In the genomic region with DNA sequence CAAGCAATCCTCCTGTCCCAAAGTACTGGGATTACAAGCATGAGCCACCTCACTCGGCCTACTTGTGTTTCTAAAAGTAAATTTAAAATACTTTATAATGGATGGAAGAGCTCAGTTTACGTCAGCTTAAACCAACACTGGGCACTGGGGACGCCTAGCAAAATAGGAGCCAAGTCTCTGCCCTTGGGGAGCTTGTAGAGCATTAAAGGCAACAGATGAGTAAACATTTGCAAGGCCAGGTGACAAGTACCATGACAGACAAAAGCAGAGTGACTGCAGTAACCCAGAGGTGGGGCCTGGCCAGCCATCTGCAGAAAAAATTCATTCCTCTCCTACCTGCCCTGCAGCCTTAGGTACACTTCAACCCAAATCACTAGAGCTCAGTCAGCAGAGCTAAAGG, we compare ENCODE assay signal across 22 cellular contexts. TPM values are rescaled to one million over a fixed set of nuclear protein-coding genes. Genes with fewer than 3 reads are reported as not detected.
DNase-seq lines count a peak whose midpoint lies in the region; ATAC-seq and TF ChIP-seq lines count a peak whose summit lies in the region.
"Had no signal": no experiment of that assay in that cellular context is flagged by ENCODE, and none has a peak within 500 bp of the region (broad histone marks: within the 10 kb centered on the region; RNA-seq: fewer than 3 reads in every experiment).

No MANE protein-coding gene starts in this region.

- H3K27ac ChIP-seq in breast epithelium: no peak overlapping the region
- peak overlapping the region in 3 of 5 donors; percentile 28 to 69 (median 67) for H3K27ac ChIP-seq in adrenal gland
- no peak overlapping the region for H3K27ac ChIP-seq in upper lobe of right lung
- H3K27ac ChIP-seq in sigmoid colon: no peak overlapping the region
- H3K27ac ChIP-seq: A549, BLaER1, gastroesophageal sphincter, vagina, WERI-Rb-1 had no signal

- H3K4me3 Mint-ChIP-seq in activated naive CD8-positive, alpha-beta T cell treated with anti-CD3 and anti-CD28 coated beads for 36 hours: no peak overlapping the region
- H3K4me3 Mint-ChIP-seq: central memory CD8-positive, alpha-beta T cell had no signal

- no peaks in the 10 kb centered on the region for H3K36me3 Mint-ChIP-seq in activated naive CD8-positive, alpha-beta T cell treated with anti-CD3 and anti-CD28 coated beads for 36 hours

- peak; percentile 88 for ATAC-seq in upper lobe of right lung
- ATAC-seq: A549, gastroesophageal sphincter, left lobe of liver had no signal

- TF ChIP-seq EP300 in sigmoid colon (IDR thresholded peaks at IDR 0.05): no peak

- WGBS in adrenal gland, 4 donors: 37 to 63% (median 44%) methylated on average over 3 of the region's 3 CpGs
- WGBS in sigmoid colon, 2 donors: 20 to 66% methylated on average over 3 of the region's 3 CpGs

- no peak for TF ChIP-seq CTCF in breast epithelium (IDR thresholded peaks at IDR 0.05)
- TF ChIP-seq CTCF in adrenal gland (IDR thresholded peaks at IDR 0.05): no peak
- TF ChIP-seq CTCF in upper lobe of right lung (IDR thresholded peaks at IDR 0.05): no peak
- TF ChIP-seq CTCF in sigmoid colon (IDR thresholded peaks at IDR 0.05): no peak
- no peak for TF ChIP-seq CTCF in foreskin fibroblast (IDR thresholded peaks at IDR 0.05; ENCODE audit: low read depth, low read length)

- H3K36me3 ChIP-seq in breast epithelium (no peaks in the 10 kb centered on the region), adrenal gland (replicated peaks in 1 of 2) (no peaks in the 10 kb centered on the region), upper lobe of right lung (no peaks in the 10 kb centered on the region), sigmoid colon (no peaks in the 10 kb centered on the region)
- H3K36me3 ChIP-seq: BLaER1, gastroesophageal sphincter, HAP-1, vagina, WERI-Rb-1 had no signal

- H3K9me3 ChIP-seq in breast epithelium (no peaks in the 10 kb centered on the region), adrenal gland (replicated peaks in 1 of 3) (no peaks in the 10 kb centered on the region), upper lobe of right lung (no peaks in the 10 kb centered on the region), sigmoid colon (no peaks in the 10 kb centered on the region)
- H3K9me3 ChIP-seq: A549, BLaER1, gastroesophageal sphincter, HAP-1, vagina had no signal

- in situ Hi-C loops in T47D (cut with HindIII; ENCODE audit: low pct_unique_long_range_greater_than_20kb, low sequenced_read_pairs): no loop called here

- peaks cover 6% of the 10 kb centered on the region for H3K4me1 Mint-ChIP-seq in activated naive CD8-positive, alpha-beta T cell treated with anti-CD3 and anti-CD28 coated beads for 36 hours
- H3K4me1 Mint-ChIP-seq: central memory CD8-positive, alpha-beta T cell had no signal

- no peak overlapping the region for H3K27ac Mint-ChIP-seq in activated naive CD8-positive, alpha-beta T cell treated with anti-CD3 and anti-CD28 coated beads for 36 hours

- H3K27me3 Mint-ChIP-seq in activated naive CD8-positive, alpha-beta T cell treated with anti-CD3 and anti-CD28 coated beads for 36 hours: no peaks in the 10 kb centered on the region
- H3K27me3 Mint-ChIP-seq: central memory CD8-positive, alpha-beta T cell had no signal

- DNase-seq in T47D (ENCODE audit: low read depth in 1 of 2, low spot score in 1 of 2) (peak; percentile 31 to 65), breast epithelium (ENCODE audit: low spot score in 2 of 2) (no peak), NCI-H2107 treated with DMSO at 0.1 percent for 48 hours (lab: John Stamatoyannopoulos, UW; ENCODE audit: unreplicated experiment) (peak; percentile 51), adrenal gland (peak; percentile 45 to 78 (median 70)), upper lobe of right lung (no peak), sigmoid colon (no peak), foreskin fibroblast (no peak)
- DNase-seq in activated naive CD8-positive, alpha-beta T cell treated with anti-CD3 and anti-CD28 coated beads for 36 hours: no peak
- DNase-seq: activated CD4-positive, alpha-beta T cell treated with anti-CD3 and anti-CD28 coated beads, Interleukin-2, amount 50 U/mL, for 48 hours; activated naive CD4-positive, alpha-beta T cell; anterior cingulate cortex; erythroblast; NCI-H446 treated with DMSO at 0.1 percent for 48 hours; OCI-M1; WERI-Rb-1 had no signal

- no peaks in the 10 kb centered on the region for H3K9me3 Mint-ChIP-seq in activated naive CD8-positive, alpha-beta T cell treated with anti-CD3 and anti-CD28 coated beads for 36 hours
- H3K9me3 Mint-ChIP-seq: central memory CD8-positive, alpha-beta T cell had no signal

- H3K27me3 ChIP-seq in breast epithelium: no peaks in the 10 kb centered on the region
- no peaks in the 10 kb centered on the region for H3K27me3 ChIP-seq in adrenal gland
- no peaks in the 10 kb centered on the region for H3K27me3 ChIP-seq in upper lobe of right lung
- no peaks in the 10 kb centered on the region for H3K27me3 ChIP-seq in sigmoid colon
- H3K27me3 ChIP-seq: BLaER1, gastroesophageal sphincter, vagina had no signal

- no peak overlapping the region for H3K4me3 ChIP-seq in breast epithelium
- H3K4me3 ChIP-seq in adrenal gland: no peak overlapping the region
- H3K4me3 ChIP-seq in upper lobe of right lung: no peak overlapping the region
- no peak overlapping the region for H3K4me3 ChIP-seq in sigmoid colon
- no peak overlapping the region for H3K4me3 ChIP-seq in foreskin fibroblast (ENCODE audit: low read depth in 1 of 2, low read length in 2 of 2)
- H3K4me3 ChIP-seq: A549, BLaER1, gastroesophageal sphincter, HAP-1, vagina had no signal

- intact Hi-C loops in breast epithelium (cut with DNase I; ENCODE audit: low total_unique reads): no loop called here
- intact Hi-C loops in adrenal gland (cut with DNase I): no loop called here
- intact Hi-C loops in upper lobe of right lung (cut with DNase I): no loop called here
- intact Hi-C loops in sigmoid colon (cut with DNase I): no loop called here

- TF ChIP-seq POLR2A in breast epithelium (IDR thresholded peaks at IDR 0.05) (no peak), adrenal gland (IDR thresholded peaks at IDR 0.05) (no peak), sigmoid colon (IDR thresholded peaks at IDR 0.05) (no peak)

- H3K4me1 ChIP-seq in breast epithelium: no peaks in the 10 kb centered on the region
- peaks cover 6 to 34% of the 10 kb centered on the region in 2 donors for H3K4me1 ChIP-seq in adrenal gland (replicated peaks in 1 of 2)
- peaks cover 4% of the 10 kb centered on the region for H3K4me1 ChIP-seq in upper lobe of right lung
- H3K4me1 ChIP-seq in sigmoid colon: no peaks in the 10 kb centered on the region
- H3K4me1 ChIP-seq: BLaER1, gastroesophageal sphincter, HAP-1, vagina had no signal

RNA-seq across cellular contexts. Expression of a gene that starts 12.1 kb away (rescaled TPM):
- total RNA-seq in breast epithelium: 10 to 100 TPM; 19.8 to 35.1 (median 27.5) TPM
- total RNA-seq in adrenal gland: 10 to 100 TPM; 34.7 to 86.1 (median 67.6) TPM
- 10 to 100 TPM; 35.7 to 55.5 (median 40.8) TPM for polyA plus RNA-seq in adrenal gland
- total RNA-seq in upper lobe of right lung: 22.6 TPM
- 10 to 100 TPM; 15.0 to 17.1 (median 15.2) TPM for total RNA-seq in sigmoid colon
- 10 to 100 TPM in 1 of 3 donors, 1 to 10 TPM in 2; 9.3 to 11.8 (median 9.6) TPM for polyA plus RNA-seq in sigmoid colon
- 10 to 100 TPM in 1 of 2 experiments, 1 to 10 TPM in 1; 9.6 to 10.2 TPM for total RNA-seq in activated naive CD8-positive, alpha-beta T cell treated with anti-CD3 and anti-CD28 coated beads for 36 hours

Comparison
In these comparisons a context has a peak if more than half of its experiments do, and no peak if none do; other contexts are left out.
1. DNase-seq: peak in T47D (2 of 2), NCI-H2107 treated with DMSO at 0.1 percent for 48 hours (single experiment) and adrenal gland (7 of 7); none in breast epithelium (0 of 2), upper lobe of right lung (single experiment), sigmoid colon (single experiment), foreskin fibroblast (0 of 2) and activated naive CD8-positive, alpha-beta T cell treated with anti-CD3 and anti-CD28 coated beads for 36 hours (single experiment).
2. H3K27ac ChIP-seq: peak in adrenal gland (3 of 5); none in breast epithelium (0 of 2), upper lobe of right lung (single experiment) and sigmoid colon (0 of 4).